Comparison of ENCODE assay signal across 16 cellular contexts in genomic region chr1:243263824-243264223, GRCh38. TPM values are rescaled to one million over a fixed set of nuclear protein-coding genes. Genes with fewer than 3 reads are reported as not detected.
DNase-seq lines count a peak whose midpoint lies in the region; ATAC-seq and TF ChIP-seq lines count a peak whose summit lies in the region.
"Had no signal": no experiment of that assay in that cellular context is flagged by ENCODE, and none has a peak within 500 bp of the region (broad histone marks: within the 10 kb centered on the region; RNA-seq: fewer than 3 reads in every experiment).

No MANE protein-coding gene starts in this region.

- H3K36me3 ChIP-seq in BLaER1 treated with 17β-estradiol and CSF1 and Interleukin-3, amounts not matched to agents 10 nM and 100 nM = peaks cover 0 to 5% (median 0%) of the 10 kb centered on the region in 11 experiments; a peak in 4 of 22 replicates
- no peaks in the 10 kb centered on the region for H3K36me3 ChIP-seq in brain microvascular endothelial cell (replicated peaks)
- H3K36me3 ChIP-seq in neural cell (ENCODE audit: insufficient read depth, low read length) = no peaks in the 10 kb centered on the region
- no peaks in the 10 kb centered on the region for H3K36me3 ChIP-seq in tibial nerve

- no peaks in the 10 kb centered on the region for H3F3A ChIP-seq in neural cell (ENCODE audit: insufficient read depth, low read length, poor library complexity, severe bottlenecking)

- peak overlapping the region; percentile 40 to 80 (median 76); a peak in 21 of 22 replicates for H3K9ac ChIP-seq in BLaER1 treated with 17β-estradiol and CSF1 and Interleukin-3, amounts not matched to agents 10 nM and 100 nM
- H3K9ac ChIP-seq in neural cell (ENCODE audit: low read length) = no peak overlapping the region

- no peaks in the 10 kb centered on the region for H3K9me2 ChIP-seq in neural cell (ENCODE audit: insufficient read depth, low read length)

- peak overlapping the region in 2 of 10 experiments; percentile 23 to 24; a peak in 3 of 20 replicates for H3K4me3 ChIP-seq in BLaER1 treated with 17β-estradiol and CSF1 and Interleukin-3, amounts not matched to agents 10 nM and 100 nM
- H3K4me3 ChIP-seq in brain microvascular endothelial cell (ENCODE audit: low read depth, low read length) = no peak overlapping the region
- peak overlapping the region; percentile 28 for H3K4me3 ChIP-seq in neural cell (ENCODE audit: low read length)
- H3K4me3 ChIP-seq in tibial nerve = no peak overlapping the region

- TF ChIP-seq CTCF in brain microvascular endothelial cell (IDR thresholded peaks at IDR 0.05; ENCODE audit: low read depth, low read length, missing control alignments) = no peak
- TF ChIP-seq CTCF in neural cell (IDR thresholded peaks at IDR 0.05; ENCODE audit: poor library complexity, severe bottlenecking) = no peak
- no peak for TF ChIP-seq CTCF in tibial nerve (IDR thresholded peaks at IDR 0.05)

- DNase-seq in NCI-H2171 (lab: John Stamatoyannopoulos, UW) (peak; percentile 3), brain microvascular endothelial cell (no peak), tibial nerve (ENCODE audit: low spot score in 2 of 2) (no peak), NOMO-1 treated with DMSO at 0.1 percent for 48 hours (lab: John Stamatoyannopoulos, UW; ENCODE audit: unreplicated experiment) (no peak), activated gamma-delta T cell (lab: John Stamatoyannopoulos, UW) (no peak)
- DNase-seq: activated naive CD8-positive, alpha-beta T cell treated with anti-CD3 and anti-CD28 coated beads for 36 hours; activated T-cell treated with anti-CD3 and anti-CD28 coated beads, Interleukin-2, amount 50 U/mL, for 24 hours; DMS153; naive thymus-derived CD8-positive, alpha-beta T cell; NCI-H187 treated with DMSO at 0.1 percent for 48 hours; NCI-H748 treated with DMSO at 0.1 percent for 48 hours; stimulated activated CD4-positive, alpha-beta T cell treated with anti-CD3 and anti-CD28 coated beads, Interleukin-4, amount 100 ng/mL, for 1 hour; T-helper 9 cell had no signal

- H3K79me2 ChIP-seq in neural cell (replicated peaks; ENCODE audit: insufficient read depth, low read length) = no peaks in the 10 kb centered on the region

- peaks cover 63 to 99% (median 83%) of the 10 kb centered on the region in 10 experiments for H3K4me1 ChIP-seq in BLaER1 treated with 17β-estradiol and CSF1 and Interleukin-3, amounts not matched to agents 10 nM and 100 nM
- H3K4me1 ChIP-seq in tibial nerve = peaks cover 0 to 69% (median 22%) of the 10 kb centered on the region in 4 donors

- H3K4me2 ChIP-seq in BLaER1 treated with 17β-estradiol and CSF1 and Interleukin-3, amounts not matched to agents 10 nM and 100 nM = peak overlapping the region; percentile 73 to 94 (median 81)
- no peak overlapping the region for H3K4me2 ChIP-seq in neural cell (ENCODE audit: low read length)

- no peak for TF ChIP-seq RAD21 in neural cell (conservative IDR thresholded peaks at IDR 0.05)

- no peaks in the 10 kb centered on the region; a peak in 1 of 22 replicates for H3K9me3 ChIP-seq in BLaER1 treated with 17β-estradiol and CSF1 and Interleukin-3, amounts not matched to agents 10 nM and 100 nM (replicated peaks in 1 of 11)
- no peaks in the 10 kb centered on the region for H3K9me3 ChIP-seq in neural cell (ENCODE audit: low read length)
- H3K9me3 ChIP-seq in tibial nerve = no peaks in the 10 kb centered on the region

- no peaks in the 10 kb centered on the region for H4K20me1 ChIP-seq in BLaER1 treated with 17β-estradiol and CSF1 and Interleukin-3, amounts not matched to agents 10 nM and 100 nM
- H4K20me1 ChIP-seq in neural cell (ENCODE audit: insufficient read depth) = no peaks in the 10 kb centered on the region

- WGBS in tibial nerve, 2 donors = 65 to 75% methylated on average over 5 of the region's 5 CpGs

- in situ Hi-C loops in brain microvascular endothelial cell (cut with HindIII; ENCODE audit: low pct_ligation_motif_present, low sequenced_read_pairs) = no loop called here

- ATAC-seq in HG03432 (IDR thresholded peaks at IDR 0.05; ENCODE audit: unreplicated experiment) = no peak
- ATAC-seq: naive thymus-derived CD8-positive, alpha-beta T cell had no signal

- H3K27me3 ChIP-seq in BLaER1 treated with 17β-estradiol and CSF1 and Interleukin-3, amounts not matched to agents 10 nM and 100 nM = no peaks in the 10 kb centered on the region
- H3K27me3 ChIP-seq in brain microvascular endothelial cell (replicated peaks) (no peaks in the 10 kb centered on the region), neural cell (ENCODE audit: insufficient read depth, low read depth, low read length) (no peaks in the 10 kb centered on the region), tibial nerve (no peaks in the 10 kb centered on the region)

- H3K27ac ChIP-seq in BLaER1 treated with 17β-estradiol and CSF1 and Interleukin-3, amounts not matched to agents 10 nM and 100 nM = peak overlapping the region; percentile 73 to 97 (median 91); a peak in 21 of 22 replicates
- H3K27ac ChIP-seq in brain microvascular endothelial cell = peak overlapping the region; percentile 78
- H3K27ac ChIP-seq in neural cell (ENCODE audit: low read length) = peak overlapping the region; percentile 14
- peak overlapping the region in 2 of 4 donors; percentile 59 to 70 for H3K27ac ChIP-seq in tibial nerve

- TF ChIP-seq POLR2A in tibial nerve (IDR thresholded peaks at IDR 0.05) = no peak

- H2AFZ ChIP-seq in neural cell (ENCODE audit: low read depth, low read length) = no peak overlapping the region

- TF ChIP-seq EP300 in neural cell (conservative IDR thresholded peaks at IDR 0.05; ENCODE audit: poor library complexity, severe bottlenecking) (no peak), tibial nerve (IDR thresholded peaks at IDR 0.05) (no peak)

TF ChIP-seq in neural cell, 6 proteins besides CTCF, POLR2A, EP300 and RAD21:
- no peak for TF ChIP-seq POLR2AphosphoS5 (IDR thresholded peaks at IDR 0.05)

RNA-seq across cellular contexts. Expression of gene SDCCAG8, which starts 8.0 kb away (rescaled TPM):
- 32.2 and 33.7 TPM in 2 replicates for polyA plus RNA-seq in neural cell
- polyA minus RNA-seq in neural cell = 61.8 and 62.2 TPM in 2 replicates
- 10 to 100 TPM; 39.0 to 86.5 (median 56.0) TPM for total RNA-seq in tibial nerve

RNA-seq across cellular contexts. Expression of gene CEP170, which starts 8.7 kb away (rescaled TPM):
- 383 and 403 TPM in 2 replicates for polyA plus RNA-seq in neural cell
- 611 and 700 TPM in 2 replicates for polyA minus RNA-seq in neural cell
- 10 to 100 TPM; 43.7 to 91.8 (median 76.7) TPM for total RNA-seq in tibial nerve
